ENCODE assay signal across 2 cellular contexts in the genomic region with DNA sequence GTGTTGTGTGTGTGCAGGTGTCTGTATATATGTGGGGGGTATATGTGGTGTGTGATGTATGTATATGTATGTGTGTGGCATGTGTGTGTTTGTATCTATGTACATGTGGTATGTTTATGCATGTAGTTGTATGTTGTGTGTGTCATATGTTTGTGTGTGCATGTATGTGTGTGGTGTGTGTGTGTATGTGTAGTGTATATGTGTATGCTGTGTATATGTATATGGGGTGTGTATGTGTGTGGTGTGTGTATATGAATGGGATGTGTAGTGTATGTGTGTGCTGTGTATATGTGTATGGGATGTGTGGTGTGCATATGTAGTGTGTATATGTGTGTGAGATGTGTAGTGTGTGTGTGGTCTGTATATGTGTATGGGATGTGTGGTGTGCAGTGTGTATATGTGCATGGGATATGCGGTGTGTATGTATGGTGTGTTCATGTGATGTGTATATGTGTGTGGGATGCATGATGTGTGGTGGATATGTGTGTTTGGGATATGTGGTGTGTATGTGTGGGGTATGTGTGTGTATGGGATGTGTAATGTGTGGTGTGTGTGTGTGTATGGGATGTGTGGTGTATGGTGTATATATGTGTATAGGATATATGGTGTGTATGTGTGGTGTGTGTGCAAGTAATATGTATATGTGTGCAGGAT.
A peak's percentile ranks its signal among the peaks of the same experiment; 100 is the strongest.
TF ChIP-seq lines count a peak whose summit lies in the region.

No MANE protein-coding gene starts in this region.

TF ChIP-seq in IMR-90, 13 proteins besides CTCF, POLR2A, EP300 and RAD21:
- TF ChIP-seq MAZ (IDR thresholded peaks at IDR 0.05; ENCODE audit: borderline replicate concordance, low read depth, low read length) (no peak), SMC3 (IDR thresholded peaks at IDR 0.05; ENCODE audit: low read depth, low read length) (no peak), MXI1 (IDR thresholded peaks at IDR 0.05; ENCODE audit: borderline replicate concordance, low read depth, low read length) (no peak), CEBPB (IDR thresholded peaks at IDR 0.05; ENCODE audit: low read depth, low read length) (no peak), NFE2L2 (IDR thresholded peaks at IDR 0.05; ENCODE audit: low read depth, low read length) (no peak), RCOR1 (IDR thresholded peaks at IDR 0.05; ENCODE audit: insufficient replicate concordance, low read length) (no peak), MAFK (IDR thresholded peaks at IDR 0.05; ENCODE audit: low read depth, low read length) (no peak), FOS (IDR thresholded peaks at IDR 0.05; ENCODE audit: low read depth, low read length) (no peak), CHD1 (IDR thresholded peaks at IDR 0.05; ENCODE audit: low read depth, low read length) (no peak)

TF ChIP-seq in GM12878, 131 proteins besides CTCF, POLR2A, EP300 and RAD21:
- TF ChIP-seq HDGF (IDR thresholded peaks at IDR 0.05) (peak; percentile 86), MEF2B (IDR thresholded peaks at IDR 0.05; ENCODE audit: partially characterized antibody, poor library complexity, severe bottlenecking) (no peak)
